ENCODE assay signal across 20 cellular contexts in genomic region chr1:151368000-151368744, GRCh38. TPM values are rescaled to one million over a fixed set of nuclear protein-coding genes. Genes with fewer than 3 reads are reported as not detected.
DNase-seq lines count a peak whose midpoint lies in the region; ATAC-seq and TF ChIP-seq lines count a peak whose summit lies in the region.
"Had no signal": no experiment of that assay in that cellular context is flagged by ENCODE, and none has a peak within 500 bp of the region (broad histone marks: within the 10 kb centered on the region; RNA-seq: fewer than 3 reads in every experiment).

No MANE protein-coding gene starts in this region.

- H3K27ac ChIP-seq in psoas muscle, result peak overlapping the region; percentile 60

- intact Hi-C loops in left ventricle myocardium superior (cut with micrococcal nuclease) (no loop called here), psoas muscle (cut with DNase I) (no loop called here)
- intact Hi-C loops in activated T-helper 1 cell treated with anti-CD3 and anti-CD28 coated beads, Interleukin-12 subunit alpha, Interleukin-12 subunit beta, Interleukin-2, Interleukin-4 antibody, amounts not matched to agents 30 ng/mL and 10 ng/mL and 1 ng/mL, durations not matched to agents 14 hours and 24 hours and 36 hours (cut with micrococcal nuclease), result no loop called here

- ATAC-seq in left ventricle myocardium superior (peak; percentile 12), psoas muscle (peak in 3 of 4 donors; percentile 31 to 44 (median 31)), GM21576 (IDR thresholded peaks at IDR 0.05; ENCODE audit: unreplicated experiment) (no peak)
- ATAC-seq: activated CD4-positive, alpha-beta T cell treated with anti-CD3 and anti-CD28 coated beads for 36 hours; activated naive CD4-positive, alpha-beta T cell treated with anti-CD3 and anti-CD28 coated beads, Interleukin-2, amount 50 U/mL, for 72 hours; activated T-cell treated with anti-CD3 and anti-CD28 coated beads, Interleukin-2, amount 50 U/mL, for 72 hours; mucosa of descending colon had no signal

- H3K27me3 ChIP-seq in psoas muscle (ENCODE audit: insufficient read depth in 3 of 3, low read length in 2 of 3), result no peaks in the 10 kb centered on the region
- H3K27me3 ChIP-seq: BLaER1 treated with 17β-estradiol and CSF1 and Interleukin-3, amounts not matched to agents 10 nM and 100 nM had no signal

- DNase-seq in Ammon's horn (ENCODE audit: low spot score) (peak; percentile 17), chondrocyte (ENCODE audit: low spot score) (peak; percentile 40), left ventricle myocardium superior (peak; percentile 53), psoas muscle (peak; percentile 34 to 62), superior temporal gyrus (ENCODE audit: extremely low spot score) (no peak), epidermal melanocyte (ENCODE audit: insufficient read length, low spot score) (no peak)
- no peak for DNase-seq in activated T-helper 1 cell treated with anti-CD3 and anti-CD28 coated beads, Interleukin-12 subunit alpha, Interleukin-12 subunit beta, Interleukin-2, Interleukin-4 antibody, amounts not matched to agents 30 ng/mL and 10 ng/mL and 1 ng/mL, durations not matched to agents 14 hours and 24 hours and 36 hours (ENCODE audit: low spot score)
- DNase-seq: activated CD4-positive, alpha-beta T cell treated with anti-CD3 and anti-CD28 coated beads for 36 hours; activated T-cell treated with anti-CD3 and anti-CD28 coated beads, Interleukin-2, amount 50 U/mL, for 72 hours; effector CD8-positive, alpha-beta T cell; NCI-H187 treated with DMSO at 0.1 percent for 48 hours; NCI-H82; OCI-M1; SIG-M5; T-helper 1 cell had no signal

- H3K9me3 Mint-ChIP-seq in chondrocyte (ENCODE audit: low read depth), result no peaks in the 10 kb centered on the region
- peaks cover 1% of the 10 kb centered on the region for H3K9me3 Mint-ChIP-seq in activated T-helper 1 cell treated with anti-CD3 and anti-CD28 coated beads, Interleukin-12 subunit alpha, Interleukin-12 subunit beta, Interleukin-2, Interleukin-4 antibody, amounts not matched to agents 30 ng/mL and 10 ng/mL and 1 ng/mL, durations not matched to agents 14 hours and 24 hours and 36 hours
- H3K9me3 Mint-ChIP-seq: activated T-cell treated with anti-CD3 and anti-CD28 coated beads, Interleukin-2, amount 50 U/mL, for 72 hours had no signal

- peaks cover 44% of the 10 kb centered on the region for H3K4me1 ChIP-seq in psoas muscle

- H3K4me3 Mint-ChIP-seq in chondrocyte (ENCODE audit: unreplicated experiment), result no peak overlapping the region
- H3K4me3 Mint-ChIP-seq in activated T-helper 1 cell treated with anti-CD3 and anti-CD28 coated beads, Interleukin-12 subunit alpha, Interleukin-12 subunit beta, Interleukin-2, Interleukin-4 antibody, amounts not matched to agents 30 ng/mL and 10 ng/mL and 1 ng/mL, durations not matched to agents 14 hours and 24 hours and 36 hours, result no peak overlapping the region
- H3K4me3 Mint-ChIP-seq: activated CD4-positive, alpha-beta T cell treated with anti-CD3 and anti-CD28 coated beads for 36 hours; activated T-cell treated with anti-CD3 and anti-CD28 coated beads, Interleukin-2, amount 50 U/mL, for 72 hours had no signal

- no peak overlapping the region for H3K27ac Mint-ChIP-seq in chondrocyte (ENCODE audit: unreplicated experiment)
- no peak overlapping the region for H3K27ac Mint-ChIP-seq in activated T-helper 1 cell treated with anti-CD3 and anti-CD28 coated beads, Interleukin-12 subunit alpha, Interleukin-12 subunit beta, Interleukin-2, Interleukin-4 antibody, amounts not matched to agents 30 ng/mL and 10 ng/mL and 1 ng/mL, durations not matched to agents 14 hours and 24 hours and 36 hours
- H3K27ac Mint-ChIP-seq: activated CD4-positive, alpha-beta T cell treated with anti-CD3 and anti-CD28 coated beads for 36 hours; activated naive CD4-positive, alpha-beta T cell treated with anti-CD3 and anti-CD28 coated beads, Interleukin-2, amount 50 U/mL, for 72 hours; activated T-cell treated with anti-CD3 and anti-CD28 coated beads, Interleukin-2, amount 50 U/mL, for 72 hours had no signal

- peaks cover 32% of the 10 kb centered on the region for H3K4me1 Mint-ChIP-seq in chondrocyte (ENCODE audit: low read depth)
- no peaks in the 10 kb centered on the region for H3K4me1 Mint-ChIP-seq in activated T-helper 1 cell treated with anti-CD3 and anti-CD28 coated beads, Interleukin-12 subunit alpha, Interleukin-12 subunit beta, Interleukin-2, Interleukin-4 antibody, amounts not matched to agents 30 ng/mL and 10 ng/mL and 1 ng/mL, durations not matched to agents 14 hours and 24 hours and 36 hours (ENCODE audit: low read depth)
- H3K4me1 Mint-ChIP-seq: activated CD4-positive, alpha-beta T cell treated with anti-CD3 and anti-CD28 coated beads for 36 hours had no signal

- no peaks in the 10 kb centered on the region for H3K9me3 ChIP-seq in psoas muscle
- H3K9me3 ChIP-seq: mucosa of descending colon had no signal

- WGBS in psoas muscle, 3 donors, result 44 to 55% (median 44%) methylated on average over 6 of the region's 6 CpGs

- TF ChIP-seq CTCF in chondrocyte (IDR thresholded peaks at IDR 0.05) (no peak), psoas muscle (IDR thresholded peaks at IDR 0.05) (no peak)

- no peaks in the 10 kb centered on the region for H3K27me3 Mint-ChIP-seq in chondrocyte (ENCODE audit: low read depth)
- H3K27me3 Mint-ChIP-seq in activated T-helper 1 cell treated with anti-CD3 and anti-CD28 coated beads, Interleukin-12 subunit alpha, Interleukin-12 subunit beta, Interleukin-2, Interleukin-4 antibody, amounts not matched to agents 30 ng/mL and 10 ng/mL and 1 ng/mL, durations not matched to agents 14 hours and 24 hours and 36 hours (ENCODE audit: insufficient read depth), result peaks cover 4% of the 10 kb centered on the region
- H3K27me3 Mint-ChIP-seq: activated CD4-positive, alpha-beta T cell treated with anti-CD3 and anti-CD28 coated beads for 36 hours had no signal

- H3K36me3 Mint-ChIP-seq in chondrocyte (ENCODE audit: low read depth), result peaks cover under 1% of the 10 kb centered on the region
- no peaks in the 10 kb centered on the region for H3K36me3 Mint-ChIP-seq in activated T-helper 1 cell treated with anti-CD3 and anti-CD28 coated beads, Interleukin-12 subunit alpha, Interleukin-12 subunit beta, Interleukin-2, Interleukin-4 antibody, amounts not matched to agents 30 ng/mL and 10 ng/mL and 1 ng/mL, durations not matched to agents 14 hours and 24 hours and 36 hours (ENCODE audit: low read depth)

- H3K36me3 ChIP-seq in psoas muscle (ENCODE audit: insufficient read depth in 1 of 2, low read depth in 1 of 2), result peaks cover 2 to 54% of the 10 kb centered on the region in 2 donors
- H3K36me3 ChIP-seq: BLaER1 treated with 17β-estradiol and CSF1 and Interleukin-3, amounts not matched to agents 10 nM and 100 nM had no signal

- H3K4me3 ChIP-seq in psoas muscle, result no peak overlapping the region
- H3K4me3 ChIP-seq: BLaER1 treated with 17β-estradiol and CSF1 and Interleukin-3, amounts not matched to agents 10 nM and 100 nM; mucosa of descending colon had no signal

RNA-seq across cellular contexts. Expression of gene SELENBP1, which starts 4.3 kb away (rescaled TPM):
- total RNA-seq in chondrocyte, result 5.7 to 11.1 TPM (median 8.9 TPM) in 3 replicates
- total RNA-seq in left ventricle myocardium superior, result 99.1 TPM
- total RNA-seq in psoas muscle, result 10 to 100 TPM; 19.7 to 89.2 (median 56.3) TPM
- 10 to 100 TPM; 12.7 to 41.2 (median 26.7) TPM for polyA plus RNA-seq in psoas muscle
- total RNA-seq in activated T-helper 1 cell treated with anti-CD3 and anti-CD28 coated beads, Interleukin-12 subunit alpha, Interleukin-12 subunit beta, Interleukin-2, Interleukin-4 antibody, amounts not matched to agents 30 ng/mL and 10 ng/mL and 1 ng/mL, durations not matched to agents 14 hours and 24 hours and 36 hours, result not detected in 2 replicates
- total RNA-seq: activated CD4-positive, alpha-beta T cell treated with anti-CD3 and anti-CD28 coated beads for 36 hours; activated naive CD4-positive, alpha-beta T cell treated with anti-CD3 and anti-CD28 coated beads, Interleukin-2, amount 50 U/mL, for 72 hours; activated T-cell treated with anti-CD3 and anti-CD28 coated beads, Interleukin-2, amount 50 U/mL, for 72 hours had no signal
- polyA plus RNA-seq: neural cell had no signal

RNA-seq across cellular contexts. Expression of gene RFX5, which starts 21.1 kb away (rescaled TPM):
- total RNA-seq in chondrocyte, result 30.0 to 64.7 TPM (median 31.8 TPM) in 3 replicates
- 21.1 TPM for total RNA-seq in left ventricle myocardium superior
- 10 to 100 TPM; 16.9 to 38.7 (median 21.6) TPM for total RNA-seq in psoas muscle
- 10 to 100 TPM in 1 of 3 donors, 1 to 10 TPM in 2; 4.7 to 36.3 (median 8.5) TPM for polyA plus RNA-seq in psoas muscle
- total RNA-seq in activated T-helper 1 cell treated with anti-CD3 and anti-CD28 coated beads, Interleukin-12 subunit alpha, Interleukin-12 subunit beta, Interleukin-2, Interleukin-4 antibody, amounts not matched to agents 30 ng/mL and 10 ng/mL and 1 ng/mL, durations not matched to agents 14 hours and 24 hours and 36 hours, result 78.1 and 83.4 TPM in 2 replicates

RNA-seq across cellular contexts. Expression of gene PSMB4, which starts 31.2 kb away (rescaled TPM):
- total RNA-seq in chondrocyte (229 to 257 TPM (median 236 TPM) in 3 replicates), left ventricle myocardium superior (175 TPM), psoas muscle (100 to 1,000 TPM; 149 to 285 (median 230) TPM)
- polyA plus RNA-seq in psoas muscle, result 100 to 1,000 TPM; 354 to 521 (median 465) TPM
- 436 and 454 TPM in 2 replicates for total RNA-seq in activated T-helper 1 cell treated with anti-CD3 and anti-CD28 coated beads, Interleukin-12 subunit alpha, Interleukin-12 subunit beta, Interleukin-2, Interleukin-4 antibody, amounts not matched to agents 30 ng/mL and 10 ng/mL and 1 ng/mL, durations not matched to agents 14 hours and 24 hours and 36 hours

RNA-seq across cellular contexts. Expression of gene PI4KB, which starts 41.0 kb away (rescaled TPM):
- total RNA-seq in chondrocyte, result 51.4 to 73.2 TPM (median 54.7 TPM) in 3 replicates
- total RNA-seq in left ventricle myocardium superior, result 46.8 TPM
- 10 to 100 TPM; 51.9 to 96.4 (median 78.8) TPM for total RNA-seq in psoas muscle
- 10 to 100 TPM; 42.6 to 66.3 (median 53.2) TPM for polyA plus RNA-seq in psoas muscle
- 52.4 and 54.7 TPM in 2 replicates for total RNA-seq in activated T-helper 1 cell treated with anti-CD3 and anti-CD28 coated beads, Interleukin-12 subunit alpha, Interleukin-12 subunit beta, Interleukin-2, Interleukin-4 antibody, amounts not matched to agents 30 ng/mL and 10 ng/mL and 1 ng/mL, durations not matched to agents 14 hours and 24 hours and 36 hours

Comparison
In these comparisons a context has a peak if more than half of its experiments do, and no peak if none do; other contexts are left out.
1. DNase-seq: peak in Ammon's horn (single experiment), chondrocyte (single experiment), left ventricle myocardium superior (single experiment) and psoas muscle (2 of 2); none in superior temporal gyrus (single experiment), activated T-helper 1 cell treated with anti-CD3 and anti-CD28 coated beads, Interleukin-12 subunit alpha, Interleukin-12 subunit beta, Interleukin-2, Interleukin-4 antibody, amounts not matched to agents 30 ng/mL and 10 ng/mL and 1 ng/mL, durations not matched to agents 14 hours and 24 hours and 36 hours (single experiment) and epidermal melanocyte (single experiment).